ENCODE assay signal across 28 cellular contexts in genomic region chr5:11997942-11998341, GRCh38.
"Had no signal": no experiment of that assay in that cellular context is flagged by ENCODE, and none has a peak within 500 bp of the region (broad histone marks: within the 10 kb centered on the region; RNA-seq: fewer than 3 reads in every experiment).

No MANE protein-coding gene starts in this region.

- H3K27ac ChIP-seq: colonic mucosa, coronary artery, dorsolateral prefrontal cortex, epithelial cell of prostate, esophagus muscularis mucosa, esophagus squamous epithelium, foreskin keratinocyte, gastrocnemius medialis, gastroesophageal sphincter, heart left ventricle, heart right ventricle had no signal

- ATAC-seq: effector memory CD8-positive, alpha-beta T cell; esophagus mucosa; foreskin keratinocyte; gastrocnemius medialis; gastroesophageal sphincter; heart left ventricle; heart right ventricle had no signal

- H3K9me3 ChIP-seq: colonic mucosa, esophagus squamous epithelium, gastrocnemius medialis, gastroesophageal sphincter had no signal

- FAIRE-seq: colon, endometrium, endothelial cell of umbilical vein, frontal cortex had no signal

- H3K36me3 ChIP-seq: colonic mucosa, esophagus muscularis mucosa, esophagus squamous epithelium, gastrocnemius medialis, gastroesophageal sphincter, heart left ventricle, heart right ventricle had no signal

- H3K4me3 ChIP-seq: colonic mucosa, coronary artery, dorsolateral prefrontal cortex, esophagus muscularis mucosa, esophagus squamous epithelium, gastrocnemius medialis, gastroesophageal sphincter, heart left ventricle, heart right ventricle had no signal

- H3K27me3 ChIP-seq: colonic mucosa, dorsolateral prefrontal cortex, esophagus muscularis mucosa, esophagus squamous epithelium, foreskin keratinocyte, gastrocnemius medialis, gastroesophageal sphincter, heart left ventricle, heart right ventricle had no signal

- DNase-seq: colonic mucosa; cortex of kidney; dermis blood vessel endothelial cell; dorsolateral prefrontal cortex; effector CD4-positive, alpha-beta T cell; effector CD8-positive, alpha-beta T cell; effector memory CD4-positive, alpha-beta T cell; effector memory CD8-positive, alpha-beta T cell; endodermal cell; erythroblast; esophagus squamous epithelium; foreskin fibroblast; foreskin keratinocyte; foreskin melanocyte; gastrocnemius medialis; glutamatergic neuron; head of caudate nucleus; heart left ventricle; heart right ventricle had no signal

- H3K4me1 ChIP-seq: colonic mucosa, esophagus muscularis mucosa, esophagus squamous epithelium, foreskin keratinocyte, gastrocnemius medialis, gastroesophageal sphincter, heart left ventricle, heart right ventricle had no signal
